ENCODE assay signal across 13 cellular contexts in the genomic region with DNA sequence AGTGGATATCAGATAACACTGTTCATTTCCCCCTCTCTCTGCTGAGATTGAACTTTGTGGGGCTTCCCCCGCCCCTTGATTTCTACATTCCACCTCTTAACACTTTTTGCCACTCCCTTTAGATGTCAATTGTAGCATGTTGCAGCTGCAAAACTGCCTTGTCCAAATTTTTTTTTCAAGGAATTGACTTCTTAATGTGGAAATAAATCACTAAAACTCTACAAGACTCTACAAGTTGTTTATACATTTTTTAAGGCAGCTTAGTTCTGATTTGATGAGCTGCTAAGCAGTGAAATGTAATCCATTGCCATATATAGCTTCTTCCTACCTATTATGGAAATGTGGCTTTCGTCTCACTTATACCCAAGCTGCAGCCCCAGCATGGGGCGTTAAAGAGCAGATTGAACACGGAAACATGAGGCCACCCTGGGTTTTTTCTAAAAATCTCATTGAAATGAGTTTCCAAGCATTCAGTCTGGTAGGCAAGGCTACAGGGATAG.
DNase-seq lines count a peak whose midpoint lies in the region; ATAC-seq and TF ChIP-seq lines count a peak whose summit lies in the region.
"Had no signal": no experiment of that assay in that cellular context is flagged by ENCODE, and none has a peak within 500 bp of the region (broad histone marks: within the 10 kb centered on the region; RNA-seq: fewer than 3 reads in every experiment).

No MANE protein-coding gene starts in this region.

- no peaks in the 10 kb centered on the region; the same call in 1 of the 2 replicates for H3K36me3 Mint-ChIP-seq in WTC11
- H3K36me3 Mint-ChIP-seq in CD4-positive, alpha-beta T cell (ENCODE audit: low read depth) = peaks cover 47% of the 10 kb centered on the region
- peaks cover 6 to 47% (median 38%) of the 10 kb centered on the region in 5 donors for H3K36me3 Mint-ChIP-seq in naive thymus-derived CD4-positive, alpha-beta T cell

- TF ChIP-seq CTCF in WTC11 (IDR thresholded peaks at IDR 0.05) (no peak), foreskin keratinocyte (conservative IDR thresholded peaks at IDR 0.05) (peak; percentile 38), gastrocnemius medialis (IDR thresholded peaks at IDR 0.05 in 4 of 5, conservative IDR thresholded peaks at IDR 0.05 in 1 of 5) (no peak)
- no peak for TF ChIP-seq CTCF in CD4-positive, alpha-beta T cell (IDR thresholded peaks at IDR 0.05)

- no peaks in the 10 kb centered on the region for H3K9me3 Mint-ChIP-seq in WTC11
- no peaks in the 10 kb centered on the region for H3K9me3 Mint-ChIP-seq in CD4-positive, alpha-beta T cell
- H3K9me3 Mint-ChIP-seq in naive thymus-derived CD4-positive, alpha-beta T cell = no peaks in the 10 kb centered on the region
- H3K9me3 Mint-ChIP-seq: central memory CD8-positive, alpha-beta T cell; immature natural killer cell had no signal

- H3K4me3 ChIP-seq in gastrocnemius medialis = no peak overlapping the region
- no peak overlapping the region for H3K4me3 ChIP-seq in naive thymus-derived CD4-positive, alpha-beta T cell (ENCODE audit: low read length)
- H3K4me3 ChIP-seq: spleen had no signal

- ATAC-seq in WTC11 = peak; percentile 49
- peak; percentile 44 for ATAC-seq in foreskin keratinocyte
- no peak for ATAC-seq in gastrocnemius medialis
- no peak for ATAC-seq in CD4-positive, alpha-beta T cell (ENCODE audit: poor library complexity)
- ATAC-seq in naive thymus-derived CD4-positive, alpha-beta T cell = no peak
- ATAC-seq in GM18498 (IDR thresholded peaks at IDR 0.05; ENCODE audit: unreplicated experiment) = no peak

- POLR2A ChIA-PET in HEK293T (lab: Yijun Ruan, JAX) (interaction anchor here (2.1 kb wide), 1 partner anchor 9 kb away, joined by 5 read pairs; no protein-coding TSS in a partner anchor), WTC11 (lab: Charles Lee) (interaction anchor here (0.5 kb wide), 1 partner anchor 241 kb away, joined by 4 read pairs; no protein-coding TSS in a partner anchor)
- POLR2A ChIA-PET in CD4-positive, alpha-beta T cell (lab: Charles Lee) = no interaction called here
- POLR2A ChIA-PET in naive thymus-derived CD4-positive, alpha-beta T cell (lab: Charles Lee) = no interaction called here

- H3K27me3 ChIP-seq in foreskin keratinocyte (no peaks in the 10 kb centered on the region), gastrocnemius medialis (no peaks in the 10 kb centered on the region)
- no peaks in the 10 kb centered on the region for H3K27me3 ChIP-seq in CD4-positive, alpha-beta T cell (ENCODE audit: control insufficient read depth, insufficient read depth, low read length)
- no peaks in the 10 kb centered on the region for H3K27me3 ChIP-seq in naive thymus-derived CD4-positive, alpha-beta T cell (ENCODE audit: control insufficient read depth in 2 of 2, insufficient read depth in 2 of 2, low read length in 2 of 2)
- H3K27me3 ChIP-seq: spleen had no signal

- CTCF ChIA-PET in HEK293T (lab: Yijun Ruan, JAX) (interaction anchor here (0.6 to 1.6 kb wide), 4 partner anchors 9 to 142 kb away, joined by 4 to 5 read pairs (median 4); no protein-coding TSS in a partner anchor), WTC11 (lab: Charles Lee) (interaction anchor here (0.6 to 2.9 kb wide), 17 partner anchors 8 to 423 kb away, joined by 3 to 25 read pairs (median 4); a partner anchor contains a TSS)
- CTCF ChIA-PET in CD4-positive, alpha-beta T cell (lab: Charles Lee) = no interaction called here
- CTCF ChIA-PET in naive thymus-derived CD4-positive, alpha-beta T cell (lab: Charles Lee) = no interaction called here

- peak; percentile 58 for DNase-seq in HEK293T (ENCODE audit: extremely low spot score)
- DNase-seq in WTC11 (ENCODE audit: low spot score) = no peak
- DNase-seq in foreskin keratinocyte = peak; percentile 90 to 93
- no peak for DNase-seq in gastrocnemius medialis
- no peak for DNase-seq in CD4-positive, alpha-beta T cell
- DNase-seq in naive thymus-derived CD4-positive, alpha-beta T cell = no peak
- no peak for DNase-seq in T-helper 2 cell
- DNase-seq: DMS153; immature natural killer cell; spleen; stimulated activated naive CD4-positive, alpha-beta T cell had no signal

- H3K4me1 ChIP-seq in foreskin keratinocyte = peaks cover 34% of the 10 kb centered on the region
- H3K4me1 ChIP-seq in gastrocnemius medialis = peaks cover 57 to 68% of the 10 kb centered on the region in 2 donors
- H3K4me1 ChIP-seq in naive thymus-derived CD4-positive, alpha-beta T cell (ENCODE audit: control insufficient read depth in 2 of 2, insufficient read depth in 2 of 2, low read length in 2 of 2) = no peaks in the 10 kb centered on the region

- TF ChIP-seq POLR2A in gastrocnemius medialis (IDR thresholded peaks at IDR 0.05) = no peak

- peak overlapping the region; percentile 0; the same call in 1 of the 2 replicates for H3K4me3 Mint-ChIP-seq in WTC11
- H3K4me3 Mint-ChIP-seq in CD4-positive, alpha-beta T cell = no peak overlapping the region
- H3K4me3 Mint-ChIP-seq in naive thymus-derived CD4-positive, alpha-beta T cell = no peak overlapping the region
- H3K4me3 Mint-ChIP-seq: central memory CD8-positive, alpha-beta T cell; immature natural killer cell had no signal

- in situ Hi-C loops in gastrocnemius medialis (cut with MboI; ENCODE audit: low sequenced_read_pairs in 4 of 4) = loop anchor here in 2 of 4 donors (25.0 kb wide), 1 partner anchor 241 kb away; a partner anchor contains a TSS

- peak overlapping the region; percentile 59 for H3K27ac ChIP-seq in foreskin keratinocyte
- peak overlapping the region; percentile 26 to 67 (median 62) for H3K27ac ChIP-seq in gastrocnemius medialis
- H3K27ac ChIP-seq in CD4-positive, alpha-beta T cell (ENCODE audit: low read depth, low read length) = no peak overlapping the region
- no peak overlapping the region for H3K27ac ChIP-seq in naive thymus-derived CD4-positive, alpha-beta T cell (ENCODE audit: low read depth, low read length)

- intact Hi-C loops in gastrocnemius medialis (cut with DNase I; ENCODE audit: low total_unique reads) = loop anchor here (10.0 kb wide), 1 partner anchor 113 kb away; no protein-coding TSS in a partner anchor
- intact Hi-C loops in CD4-positive, alpha-beta T cell (cut with DNase I, micrococcal nuclease) = no loop called here
- intact Hi-C loops in naive thymus-derived CD4-positive, alpha-beta T cell (cut with micrococcal nuclease) = no loop called here

- no peaks in the 10 kb centered on the region for H3K9me3 ChIP-seq in gastrocnemius medialis
- no peaks in the 10 kb centered on the region for H3K9me3 ChIP-seq in CD4-positive, alpha-beta T cell (ENCODE audit: control insufficient read depth, low read length)
- H3K9me3 ChIP-seq in naive thymus-derived CD4-positive, alpha-beta T cell (ENCODE audit: control insufficient read depth in 2 of 3, low read length in 3 of 3) = no peaks in the 10 kb centered on the region
- H3K9me3 ChIP-seq: spleen had no signal

- peaks cover 0 to 45% of the 10 kb centered on the region in 2 donors for H3K36me3 ChIP-seq in gastrocnemius medialis
- peaks cover 0 to 14% (median 0%) of the 10 kb centered on the region in 3 experiments for H3K36me3 ChIP-seq in naive thymus-derived CD4-positive, alpha-beta T cell (ENCODE audit: control insufficient read depth in 2 of 3, insufficient read depth in 3 of 3, low read length in 3 of 3)

- H3K27me3 Mint-ChIP-seq in WTC11 (ENCODE audit: low read depth) = no peaks in the 10 kb centered on the region
- H3K27me3 Mint-ChIP-seq in CD4-positive, alpha-beta T cell = no peaks in the 10 kb centered on the region
- no peaks in the 10 kb centered on the region for H3K27me3 Mint-ChIP-seq in naive thymus-derived CD4-positive, alpha-beta T cell
- H3K27me3 Mint-ChIP-seq: central memory CD8-positive, alpha-beta T cell had no signal

- H3K27ac Mint-ChIP-seq in WTC11 = peak overlapping the region; percentile 78
- no peak overlapping the region for H3K27ac Mint-ChIP-seq in CD4-positive, alpha-beta T cell
- no peak overlapping the region for H3K27ac Mint-ChIP-seq in naive thymus-derived CD4-positive, alpha-beta T cell
- H3K27ac Mint-ChIP-seq: immature natural killer cell had no signal

- peaks cover 40% of the 10 kb centered on the region for H3K4me1 Mint-ChIP-seq in WTC11
- no peaks in the 10 kb centered on the region for H3K4me1 Mint-ChIP-seq in CD4-positive, alpha-beta T cell (ENCODE audit: low read depth)
- H3K4me1 Mint-ChIP-seq in naive thymus-derived CD4-positive, alpha-beta T cell = peaks cover 0 to 3% (median 0%) of the 10 kb centered on the region in 7 donors
- H3K4me1 Mint-ChIP-seq: central memory CD8-positive, alpha-beta T cell; immature natural killer cell had no signal

TF ChIP-seq in HEK293T, 16 proteins besides CTCF, POLR2A, EP300 and RAD21:
- no peak for TF ChIP-seq FOXA1 (IDR thresholded peaks at IDR 0.05)
- TF ChIP-seq, protein P1, sequence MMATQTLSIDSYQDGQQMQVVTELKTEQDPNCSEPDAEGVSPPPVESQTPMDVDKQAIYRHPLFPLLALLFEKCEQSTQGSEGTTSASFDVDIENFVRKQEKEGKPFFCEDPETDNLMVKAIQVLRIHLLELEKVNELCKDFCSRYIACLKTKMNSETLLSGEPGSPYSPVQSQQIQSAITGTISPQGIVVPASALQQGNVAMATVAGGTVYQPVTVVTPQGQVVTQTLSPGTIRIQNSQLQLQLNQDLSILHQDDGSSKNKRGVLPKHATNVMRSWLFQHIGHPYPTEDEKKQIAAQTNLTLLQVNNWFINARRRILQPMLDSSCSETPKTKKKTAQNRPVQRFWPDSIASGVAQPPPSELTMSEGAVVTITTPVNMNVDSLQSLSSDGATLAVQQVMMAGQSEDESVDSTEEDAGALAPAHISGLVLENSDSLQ (IDR thresholded peaks at IDR 0.05) = peak; percentile 82
- peak; percentile 74 for TF ChIP-seq ZNF384 (IDR thresholded peaks at IDR 0.05)
- TF ChIP-seq CTBP1 (IDR thresholded peaks at IDR 0.05; ENCODE audit: borderline replicate concordance) = peak; percentile 15; the same call in 1 of the 2 replicates
- no peak for TF ChIP-seq BHLHE40 (IDR thresholded peaks at IDR 0.05; ENCODE audit: borderline replicate concordance)

TF ChIP-seq in WTC11, 78 proteins besides CTCF, POLR2A, EP300 and RAD21 (continues in another document):
- TF ChIP-seq ZNF416 (CRISPR knock-in tag; IDR thresholded peaks at IDR 0.05) (no peak), GRHL2 (CRISPR knock-in tag; IDR thresholded peaks at IDR 0.05; ENCODE audit: insufficient replicate concordance, severe bottlenecking) (no peak), MXD4 (CRISPR knock-in tag; IDR thresholded peaks at IDR 0.05; ENCODE audit: borderline replicate concordance) (no peak), JUN (CRISPR knock-in tag; IDR thresholded peaks at IDR 0.05) (no peak), ESRRA (CRISPR knock-in tag; IDR thresholded peaks at IDR 0.05; ENCODE audit: borderline replicate concordance) (no peak), GTF2I (CRISPR knock-in tag; conservative IDR thresholded peaks at IDR 0.05) (no peak)
- TF ChIP-seq, protein P2, sequence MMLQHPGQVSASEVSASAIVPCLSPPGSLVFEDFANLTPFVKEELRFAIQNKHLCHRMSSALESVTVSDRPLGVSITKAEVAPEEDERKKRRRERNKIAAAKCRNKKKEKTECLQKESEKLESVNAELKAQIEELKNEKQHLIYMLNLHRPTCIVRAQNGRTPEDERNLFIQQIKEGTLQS (CRISPR knock-in tag; conservative IDR thresholded peaks at IDR 0.05) = no peak

Comparison
In these comparisons a context has a peak if more than half of its experiments do, and no peak if none do; other contexts are left out.
1. DNase-seq: peak in HEK293T (single experiment) and foreskin keratinocyte (2 of 2); none in WTC11 (single experiment), gastrocnemius medialis (0 of 2), CD4-positive, alpha-beta T cell (0 of 10), naive thymus-derived CD4-positive, alpha-beta T cell (0 of 9) and T-helper 2 cell (0 of 5).
2. ATAC-seq: peak in WTC11 (single experiment) and foreskin keratinocyte (single experiment); none in gastrocnemius medialis (0 of 2), CD4-positive, alpha-beta T cell (single experiment), naive thymus-derived CD4-positive, alpha-beta T cell (single experiment) and GM18498 (single experiment).
3. H3K27ac ChIP-seq: peak in foreskin keratinocyte (single experiment) and gastrocnemius medialis (4 of 4); none in CD4-positive, alpha-beta T cell (single experiment) and naive thymus-derived CD4-positive, alpha-beta T cell (single experiment).
4. CTCF ChIA-PET loops: an anchor here in HEK293T (0.6 to 1.6 kb wide) and WTC11 (0.6 to 2.9 kb wide); none called in CD4-positive, alpha-beta T cell and naive thymus-derived CD4-positive, alpha-beta T cell.
5. POLR2A ChIA-PET loops: an anchor here in HEK293T (2.1 kb wide) and WTC11 (0.5 kb wide); none called in CD4-positive, alpha-beta T cell and naive thymus-derived CD4-positive, alpha-beta T cell.